Comparison of ENCODE assay signal across 8 cellular contexts in the genomic region with DNA sequence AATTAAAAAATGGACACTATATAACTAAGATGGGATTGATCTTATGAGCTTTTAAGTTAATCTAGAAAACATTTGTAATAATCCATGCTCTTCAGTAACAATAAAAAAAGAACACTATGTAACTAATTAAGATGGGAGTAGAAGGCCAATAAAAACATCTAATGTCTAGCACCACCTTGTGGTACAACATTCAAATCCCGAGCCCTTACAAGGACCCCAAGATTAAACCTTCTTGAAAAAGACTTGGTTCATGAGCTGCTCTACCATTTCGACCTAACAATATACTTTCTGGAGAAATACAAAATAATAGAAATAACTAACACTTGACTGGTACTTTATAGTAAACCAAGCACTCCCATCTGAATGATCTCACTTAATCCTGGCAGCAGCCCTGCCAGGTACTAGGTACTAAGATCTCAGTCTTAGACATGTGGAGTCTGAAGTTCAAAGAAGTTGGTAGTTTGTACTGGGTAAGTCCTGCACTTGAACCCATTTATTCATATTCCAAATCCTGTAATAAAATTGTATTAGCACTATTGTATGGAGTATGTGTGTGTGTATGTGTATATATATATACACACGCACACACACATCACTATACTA. TPM values are rescaled to one million over a fixed set of nuclear protein-coding genes. Genes with fewer than 3 reads are reported as not detected.
DNase-seq lines count a peak whose midpoint lies in the region; ATAC-seq and TF ChIP-seq lines count a peak whose summit lies in the region.

No MANE protein-coding gene starts in this region.

- DNase-seq in G401 (ENCODE audit: low spot score) (peak; percentile 81), HCEC 1CT (peak; percentile 54), NCI-H526 treated with DMSO at 0.1 percent for 48 hours (lab: John Stamatoyannopoulos, UW) (peak; percentile 13), immature natural killer cell (peak; percentile 35 to 56 (median 47)), T-helper 9 cell (no peak), GOT3 (lab: John Stamatoyannopoulos, UW) (no peak)
- DNase-seq in stimulated activated naive CD8-positive, alpha-beta T cell treated with anti-CD3 and anti-CD28 coated beads, Interleukin-15, amount 100 ng/mL, for 72 hours: no peak

- H3K9me3 Mint-ChIP-seq in brain: no peaks in the 10 kb centered on the region
- H3K9me3 Mint-ChIP-seq in immature natural killer cell: no peaks in the 10 kb centered on the region
- H3K9me3 Mint-ChIP-seq in stimulated activated naive CD8-positive, alpha-beta T cell treated with anti-CD3 and anti-CD28 coated beads, Interleukin-15, amount 100 ng/mL, for 72 hours: no peaks in the 10 kb centered on the region

- H3K36me3 Mint-ChIP-seq in brain (peaks cover 25% of the 10 kb centered on the region), immature natural killer cell (peaks cover 0 to 15% (median 0%) of the 10 kb centered on the region in 3 donors)

- in situ Hi-C loops in G401 (cut with HindIII; ENCODE audit: low sequenced_read_pairs): no loop called here

- H3K4me1 Mint-ChIP-seq in brain (no peaks in the 10 kb centered on the region), immature natural killer cell (peaks cover under 1 to 9% of the 10 kb centered on the region in 2 donors)
- peaks cover 9% of the 10 kb centered on the region for H3K4me1 Mint-ChIP-seq in stimulated activated naive CD8-positive, alpha-beta T cell treated with anti-CD3 and anti-CD28 coated beads, Interleukin-15, amount 100 ng/mL, for 72 hours

- H3K4me3 Mint-ChIP-seq in brain: no peak overlapping the region
- H3K4me3 Mint-ChIP-seq in immature natural killer cell: no peak overlapping the region
- no peak overlapping the region for H3K4me3 Mint-ChIP-seq in stimulated activated naive CD8-positive, alpha-beta T cell treated with anti-CD3 and anti-CD28 coated beads, Interleukin-15, amount 100 ng/mL, for 72 hours

- H3K27me3 Mint-ChIP-seq in brain (no peaks in the 10 kb centered on the region), immature natural killer cell (ENCODE audit: low read depth in 3 of 3) (peaks cover 0 to 2% (median 0%) of the 10 kb centered on the region in 3 donors)
- H3K27me3 Mint-ChIP-seq in stimulated activated naive CD8-positive, alpha-beta T cell treated with anti-CD3 and anti-CD28 coated beads, Interleukin-15, amount 100 ng/mL, for 72 hours: no peaks in the 10 kb centered on the region

- ATAC-seq in stimulated activated naive CD8-positive, alpha-beta T cell treated with anti-CD3 and anti-CD28 coated beads, Interleukin-15, amount 100 ng/mL, for 72 hours: peak; percentile 71

- H3K27ac Mint-ChIP-seq in brain (no peak overlapping the region), immature natural killer cell (no peak overlapping the region)
- no peak overlapping the region for H3K27ac Mint-ChIP-seq in stimulated activated naive CD8-positive, alpha-beta T cell treated with anti-CD3 and anti-CD28 coated beads, Interleukin-15, amount 100 ng/mL, for 72 hours

- TF ChIP-seq CTCF in brain (conservative IDR thresholded peaks at IDR 0.05): peak; percentile 65 to 84

RNA-seq across cellular contexts. Expression of a gene that starts 21.8 kb away (rescaled TPM):
- total RNA-seq in G401 (2014; rRNA removed; shearing (Covaris generic)): 23.3 and 61.3 TPM in 2 replicates
- polyA plus RNA-seq in brain (ENCODE audit: insufficient read depth, low read depth, low replicate concordance) (10.1 TPM), immature natural killer cell (10 to 100 TPM in 2 of 3 donors, 1 to 10 TPM in 1; 2.3 to 20.3 (median 13.1) TPM)

RNA-seq across cellular contexts. Expression of a gene that starts 21.8 kb away (rescaled TPM):
- total RNA-seq in G401 (2014; rRNA removed; shearing (Covaris generic)): 18.7 and 18.9 TPM in 2 replicates
- polyA plus RNA-seq in brain (ENCODE audit: insufficient read depth, low read depth, low replicate concordance): 12.1 TPM
- 10 to 100 TPM; 14.4 to 24.0 (median 14.6) TPM for polyA plus RNA-seq in immature natural killer cell

Comparison
In these comparisons a context has a peak if more than half of its experiments do, and no peak if none do; other contexts are left out.
1. DNase-seq: peak in G401 (single experiment), HCEC 1CT (single experiment), NCI-H526 treated with DMSO at 0.1 percent for 48 hours (single experiment) and immature natural killer cell (3 of 3); none in stimulated activated naive CD8-positive, alpha-beta T cell treated with anti-CD3 and anti-CD28 coated beads, Interleukin-15, amount 100 ng/mL, for 72 hours (0 of 2), T-helper 9 cell (single experiment) and GOT3 (single experiment).